Comparison of ENCODE assay signal across 14 cellular contexts in the genomic region with DNA sequence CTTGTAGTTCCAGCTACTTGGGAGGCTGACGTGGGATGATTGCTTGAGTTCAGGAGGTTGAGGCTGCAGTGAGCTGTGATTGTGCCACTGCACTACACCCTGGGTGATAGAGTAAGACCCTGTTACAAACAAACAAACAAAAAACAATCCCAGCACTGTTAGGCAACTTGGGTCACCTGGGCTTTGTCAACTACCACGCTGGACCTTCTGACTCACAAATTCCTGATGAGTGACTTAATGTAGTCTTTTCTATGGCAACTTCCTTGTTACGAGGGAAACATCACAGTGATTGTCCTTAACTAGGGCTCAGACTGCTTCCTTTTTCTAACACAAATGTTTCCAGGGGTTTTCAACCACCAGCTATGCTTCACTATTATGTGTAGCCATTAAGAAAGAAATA.
DNase-seq lines count a peak whose midpoint lies in the region; ATAC-seq and TF ChIP-seq lines count a peak whose summit lies in the region.
"Had no signal": no experiment of that assay in that cellular context is flagged by ENCODE, and none has a peak within 500 bp of the region (broad histone marks: within the 10 kb centered on the region; RNA-seq: fewer than 3 reads in every experiment).

No MANE protein-coding gene starts in this region.

- H3K27me3 ChIP-seq in mesendoderm (ENCODE audit: insufficient read depth, low read length, poor library complexity): no peaks in the 10 kb centered on the region

- H3K36me3 ChIP-seq in mesendoderm (ENCODE audit: control insufficient read depth, insufficient read depth, low read length): no peaks in the 10 kb centered on the region
- H3K36me3 ChIP-seq: WERI-Rb-1 had no signal

- H3K56ac ChIP-seq in mesendoderm (ENCODE audit: low read length): no peak overlapping the region

- peaks cover 16% of the 10 kb centered on the region for H3K4me1 Mint-ChIP-seq in chondrocyte (ENCODE audit: low read depth)
- no peaks in the 10 kb centered on the region for H3K4me1 Mint-ChIP-seq in natural killer cell treated with Interleukin-12 subunit alpha and Interleukin-12 subunit beta and Interleukin-15 and Interleukin-18, amount 100 ng/mL, for 72 hours (ENCODE audit: low read depth in 2 of 2)

- no peaks in the 10 kb centered on the region for H3K27me3 Mint-ChIP-seq in chondrocyte (ENCODE audit: low read depth)
- H3K27me3 Mint-ChIP-seq in natural killer cell treated with Interleukin-12 subunit alpha and Interleukin-12 subunit beta and Interleukin-15 and Interleukin-18, amount 100 ng/mL, for 72 hours: peaks cover 0 to 22% of the 10 kb centered on the region in 2 donors

- H3K4me3 ChIP-seq in AG10803 (ENCODE audit: low read length): no peak overlapping the region
- no peak overlapping the region for H3K4me3 ChIP-seq in mesendoderm (ENCODE audit: low read length)
- H3K4me3 ChIP-seq: GM12878 had no signal

- DNase-seq in AG10803 (ENCODE audit: low read depth) (peak; percentile 74), Kasumi-1 (lab: John Stamatoyannopoulos, UW) (peak; percentile 0 to 4), chondrocyte (ENCODE audit: low spot score) (no peak), mesendoderm (peak; percentile 93), NCI-H345 treated with DMSO at 0.1 percent for 48 hours (lab: John Stamatoyannopoulos, UW; ENCODE audit: unreplicated experiment) (no peak)
- no peak for DNase-seq in natural killer cell treated with Interleukin-12 subunit alpha and Interleukin-12 subunit beta and Interleukin-15 and Interleukin-18, amount 100 ng/mL, for 72 hours (ENCODE audit: low spot score)
- DNase-seq: activated effector memory CD4-positive, alpha-beta T cell treated with Interleukin-2 at 50 U/mL for 16 hours; NCI-H1048; WERI-Rb-1 had no signal

- TF ChIP-seq CTCF in AG10803 (conservative IDR thresholded peaks at IDR 0.05; ENCODE audit: low read length): no peak
- no peak for TF ChIP-seq CTCF in chondrocyte (IDR thresholded peaks at IDR 0.05)

- no peak overlapping the region for H4K5ac ChIP-seq in mesendoderm (ENCODE audit: low read length)

- peaks cover 7% of the 10 kb centered on the region for H3K9me3 Mint-ChIP-seq in chondrocyte (ENCODE audit: low read depth)
- no peaks in the 10 kb centered on the region for H3K9me3 Mint-ChIP-seq in natural killer cell treated with Interleukin-12 subunit alpha and Interleukin-12 subunit beta and Interleukin-15 and Interleukin-18, amount 100 ng/mL, for 72 hours

- no peak overlapping the region for H3K4me2 ChIP-seq in mesendoderm (ENCODE audit: low read length)

- no peak overlapping the region for H3K27ac ChIP-seq in mesendoderm (ENCODE audit: low read depth, low read length)
- H3K27ac ChIP-seq: C4-2B, parathyroid adenoma, WERI-Rb-1 had no signal

- H2BK15ac ChIP-seq in mesendoderm (replicated peaks; ENCODE audit: low read depth): no peak overlapping the region

- no peaks in the 10 kb centered on the region for H3K79me1 ChIP-seq in mesendoderm (ENCODE audit: low read length)

- no peak overlapping the region for H3K18ac ChIP-seq in mesendoderm (ENCODE audit: low read length)

- no peak overlapping the region for H3K9ac ChIP-seq in mesendoderm (ENCODE audit: low read length)
- H3K9ac ChIP-seq: parathyroid adenoma had no signal

- H4K8ac ChIP-seq in mesendoderm (ENCODE audit: low read depth, low read length): no peak overlapping the region

- H3K23ac ChIP-seq in mesendoderm (ENCODE audit: low read length): no peak overlapping the region

- ATAC-seq in GM19455 (IDR thresholded peaks at IDR 0.05; ENCODE audit: unreplicated experiment) (no peak), GM21515 (IDR thresholded peaks at IDR 0.05; ENCODE audit: unreplicated experiment) (no peak)
- no peak for ATAC-seq in natural killer cell treated with Interleukin-12 subunit alpha and Interleukin-12 subunit beta and Interleukin-15 and Interleukin-18, amount 100 ng/mL, for 72 hours
- ATAC-seq: GM12878 had no signal

- no peak overlapping the region for H2BK120ac ChIP-seq in mesendoderm (ENCODE audit: low read depth, low read length)

- H3K27ac Mint-ChIP-seq in chondrocyte (ENCODE audit: unreplicated experiment): peak overlapping the region; percentile 51
- H3K27ac Mint-ChIP-seq in natural killer cell treated with Interleukin-12 subunit alpha and Interleukin-12 subunit beta and Interleukin-15 and Interleukin-18, amount 100 ng/mL, for 72 hours: no peak overlapping the region

- no peaks in the 10 kb centered on the region for H3K36me3 Mint-ChIP-seq in chondrocyte (ENCODE audit: low read depth)
- H3K36me3 Mint-ChIP-seq in natural killer cell treated with Interleukin-12 subunit alpha and Interleukin-12 subunit beta and Interleukin-15 and Interleukin-18, amount 100 ng/mL, for 72 hours: no peaks in the 10 kb centered on the region

- no peak overlapping the region for H3K4ac ChIP-seq in mesendoderm (ENCODE audit: low read depth, low read length)

- no CpG with 5 or more reads among the region's 3 CpGs for WGBS in mesendoderm (ENCODE audit: extremely low coverage, insufficient coverage, low lambda C conversion rate)

- H2AK5ac ChIP-seq in mesendoderm (ENCODE audit: low read length): no peak overlapping the region

- no peak overlapping the region for H2BK5ac ChIP-seq in mesendoderm (ENCODE audit: low read length)

- no peak overlapping the region for H3K4me3 Mint-ChIP-seq in chondrocyte (ENCODE audit: unreplicated experiment)
- no peak overlapping the region for H3K4me3 Mint-ChIP-seq in natural killer cell treated with Interleukin-12 subunit alpha and Interleukin-12 subunit beta and Interleukin-15 and Interleukin-18, amount 100 ng/mL, for 72 hours

- H3K79me2 ChIP-seq in mesendoderm (ENCODE audit: control insufficient read depth, insufficient read depth, low read length): no peaks in the 10 kb centered on the region
- H3K79me2 ChIP-seq: parathyroid adenoma had no signal

- no peaks in the 10 kb centered on the region for H3K4me1 ChIP-seq in mesendoderm (ENCODE audit: control insufficient read depth, low read depth, low read length)
- H3K4me1 ChIP-seq: parathyroid adenoma had no signal

Comparison
In these comparisons a context has a peak if more than half of its experiments do, and no peak if none do; other contexts are left out.
1. DNase-seq: peak in AG10803 (single experiment), Kasumi-1 (2 of 2) and mesendoderm (single experiment); none in chondrocyte (single experiment), NCI-H345 treated with DMSO at 0.1 percent for 48 hours (single experiment) and natural killer cell treated with Interleukin-12 subunit alpha and Interleukin-12 subunit beta and Interleukin-15 and Interleukin-18, amount 100 ng/mL, for 72 hours (single experiment).